ENCODE assay signal across 10 cellular contexts in the genomic region with DNA sequence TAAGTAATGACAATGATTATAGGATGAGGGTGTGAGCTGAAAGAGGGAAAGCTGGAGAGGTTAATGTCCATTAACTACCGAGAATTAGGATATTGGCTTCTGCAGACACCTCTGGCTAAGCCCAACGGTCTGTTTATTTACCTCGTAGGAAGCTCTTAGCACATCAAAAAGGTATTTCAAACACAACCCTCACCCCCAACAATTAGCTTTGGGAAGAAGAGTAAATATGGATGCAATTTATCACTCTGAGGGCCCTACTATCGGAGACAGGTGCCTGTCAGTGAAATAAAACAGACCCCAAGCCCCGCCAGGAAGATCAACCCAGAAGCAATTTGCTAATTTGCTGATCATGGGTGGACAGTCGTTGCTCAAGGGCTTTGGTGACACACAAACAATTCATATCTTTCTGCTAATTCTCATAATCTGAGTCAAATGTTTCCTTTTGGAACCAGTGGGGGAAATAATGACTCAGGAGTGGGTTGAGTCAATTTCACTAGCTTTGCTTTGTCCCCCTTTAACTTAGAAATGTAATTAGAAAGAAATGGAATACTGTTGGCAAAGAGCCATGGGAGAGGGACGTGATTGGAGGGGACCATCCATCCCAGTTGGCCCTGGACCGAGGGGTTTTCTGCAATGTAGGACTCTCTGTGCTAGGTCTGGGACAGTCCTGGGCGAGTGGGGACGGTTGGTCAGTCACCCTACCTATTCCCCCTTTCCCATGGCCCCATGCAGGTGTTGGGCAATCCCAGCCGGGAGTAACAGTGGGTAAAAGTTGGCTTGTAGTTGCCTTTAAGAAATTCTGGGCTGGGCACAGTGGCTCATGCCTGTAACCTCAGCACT.
A peak's percentile ranks its signal among the peaks of the same experiment; 100 is the strongest.
DNase-seq lines count a peak whose midpoint lies in the region; ATAC-seq and TF ChIP-seq lines count a peak whose summit lies in the region.
"Had no signal": no experiment of that assay in that cellular context is flagged by ENCODE, and none has a peak within 500 bp of the region (broad histone marks: within the 10 kb centered on the region; RNA-seq: fewer than 3 reads in every experiment).

No MANE protein-coding gene starts in this region.

- POLR2A ChIA-PET in WTC11 (lab: Charles Lee): no interaction called here

- ATAC-seq in WTC11: peak; percentile 14; the same call in 1 of the 2 replicates
- ATAC-seq in T-helper 17 cell: no peak
- no peak for ATAC-seq in left lung

- no peak for TF ChIP-seq EP300 in ovary (IDR thresholded peaks at IDR 0.05)

- CTCF ChIA-PET in WTC11 (lab: Charles Lee): no interaction called here

- no peak overlapping the region for H3K27ac Mint-ChIP-seq in WTC11
- H3K27ac Mint-ChIP-seq in T-helper 17 cell: no peak overlapping the region
- no peak overlapping the region for H3K27ac Mint-ChIP-seq in progenitor cell of endocrine pancreas

- intact Hi-C loops in left lung (cut with DNase I): no loop called here
- intact Hi-C loops in ovary (cut with DNase I): no loop called here

- H3K27me3 ChIP-seq in liver (ENCODE audit: control insufficient read depth in 4 of 4, insufficient read depth in 4 of 4, low read length in 3 of 4): no peaks in the 10 kb centered on the region
- no peaks in the 10 kb centered on the region for H3K27me3 ChIP-seq in left lung
- no peaks in the 10 kb centered on the region for H3K27me3 ChIP-seq in ovary

- H3K4me3 Mint-ChIP-seq in WTC11 (no peak overlapping the region), T-helper 17 cell (no peak overlapping the region), progenitor cell of endocrine pancreas (ENCODE audit: low read depth) (no peak overlapping the region)

- no peak for TF ChIP-seq POLR2A in ovary (IDR thresholded peaks at IDR 0.05)

- no peaks in the 10 kb centered on the region for H3K9me3 ChIP-seq in liver (ENCODE audit: control insufficient read depth in 4 of 4, low read length in 3 of 4)
- no peaks in the 10 kb centered on the region for H3K9me3 ChIP-seq in T-helper 17 cell (ENCODE audit: control insufficient read depth, low read length, poor library complexity, severe bottlenecking)
- no peaks in the 10 kb centered on the region for H3K9me3 ChIP-seq in left lung
- H3K9me3 ChIP-seq in ovary: no peaks in the 10 kb centered on the region
- H3K9me3 ChIP-seq: HAP-1 had no signal

- H3K4me1 ChIP-seq in liver (ENCODE audit: control insufficient read depth in 4 of 4, insufficient read depth in 4 of 4, low read length in 3 of 4) (peaks cover 0 to 11% (median 4%) of the 10 kb centered on the region in 4 donors), left lung (peaks cover 2 to 4% of the 10 kb centered on the region in 2 donors), ovary (ENCODE audit: insufficient read depth) (peaks cover 4% of the 10 kb centered on the region)

- H3K9me3 Mint-ChIP-seq in WTC11 (peaks cover 13% of the 10 kb centered on the region), progenitor cell of endocrine pancreas (ENCODE audit: low read depth) (no peaks in the 10 kb centered on the region)

- peaks cover 26% of the 10 kb centered on the region for H3K27me3 Mint-ChIP-seq in WTC11 (ENCODE audit: low read depth)
- no peaks in the 10 kb centered on the region for H3K27me3 Mint-ChIP-seq in T-helper 17 cell
- peaks cover 17% of the 10 kb centered on the region for H3K27me3 Mint-ChIP-seq in progenitor cell of endocrine pancreas

- no peak overlapping the region for H3K27ac ChIP-seq in liver (ENCODE audit: low read depth in 1 of 2, low read length in 2 of 2)
- H3K27ac ChIP-seq in left lung: no peak overlapping the region
- no peak overlapping the region for H3K27ac ChIP-seq in ovary

- H3K4me3 ChIP-seq in liver (ENCODE audit: low read depth in 1 of 3, low read length in 3 of 3) (no peak overlapping the region), left lung (no peak overlapping the region), ovary (no peak overlapping the region)
- H3K4me3 ChIP-seq: HAP-1 had no signal

- peak in 1 of 2 donors; percentile 5 for TF ChIP-seq RAD21 in liver (IDR thresholded peaks at IDR 0.05)

- H3K36me3 ChIP-seq in liver (ENCODE audit: control insufficient read depth in 4 of 4, insufficient read depth in 3 of 4, low read depth in 1 of 4, low read length in 3 of 4) (no peaks in the 10 kb centered on the region), left lung (no peaks in the 10 kb centered on the region), ovary (no peaks in the 10 kb centered on the region)
- H3K36me3 ChIP-seq: HAP-1 had no signal

- no peak overlapping the region for H3K9ac ChIP-seq in liver (ENCODE audit: low read depth in 1 of 2, low read length in 2 of 2)

- H3K4me1 Mint-ChIP-seq in WTC11 (peaks cover 43% of the 10 kb centered on the region), T-helper 17 cell (no peaks in the 10 kb centered on the region), progenitor cell of endocrine pancreas (ENCODE audit: low read depth) (peaks cover 27% of the 10 kb centered on the region)

- H3K36me3 Mint-ChIP-seq in WTC11 (no peaks in the 10 kb centered on the region; the same call in 1 of the 2 replicates), T-helper 17 cell (ENCODE audit: low read depth) (no peaks in the 10 kb centered on the region), progenitor cell of endocrine pancreas (ENCODE audit: insufficient read depth) (no peaks in the 10 kb centered on the region)

- TF ChIP-seq CTCF in WTC11 (IDR thresholded peaks at IDR 0.05) (no peak), liver (IDR thresholded peaks at IDR 0.05; ENCODE audit: low read depth, low read length, missing input control) (no peak), left lung (IDR thresholded peaks at IDR 0.05) (no peak), ovary (IDR thresholded peaks at IDR 0.05) (no peak), progenitor cell of endocrine pancreas (IDR thresholded peaks at IDR 0.05; ENCODE audit: unreplicated experiment) (no peak)

- DNase-seq in ELF-1 (ENCODE audit: low read depth, low spot score) (peak; percentile 78), NCI-H1105 treated with DMSO at 0.1 percent for 48 hours (lab: John Stamatoyannopoulos, UW) (peak; percentile 97), WTC11 (ENCODE audit: low spot score) (no peak), T-helper 17 cell (no peak), left lung (no peak), ovary (no peak), progenitor cell of endocrine pancreas (ENCODE audit: low spot score, unreplicated experiment) (no peak)
- DNase-seq: stimulated activated CD4-positive, alpha-beta T cell treated with anti-CD3 and anti-CD28 coated beads, Interleukin-2, amount 100 ng/mL, for 48 hours had no signal

- WGBS in liver: 30% methylated on average over 11 of the region's 11 CpGs
- 54 to 60% (median 57%) methylated on average over 11 of the region's 11 CpGs for WGBS in ovary, 3 donors

TF ChIP-seq in WTC11, 78 proteins besides CTCF, POLR2A, EP300 and RAD21:
- TF ChIP-seq CREB1 (CRISPR knock-in tag; IDR thresholded peaks at IDR 0.05): no peak
- no peak for TF ChIP-seq ELF4 (CRISPR knock-in tag; IDR thresholded peaks at IDR 0.05; ENCODE audit: low read depth)
- no peak for TF ChIP-seq FOXK1 (CRISPR knock-in tag; IDR thresholded peaks at IDR 0.05)
- no peak for TF ChIP-seq CBFB (CRISPR knock-in tag; IDR thresholded peaks at IDR 0.05; ENCODE audit: low read depth)
- TF ChIP-seq, protein P1, sequence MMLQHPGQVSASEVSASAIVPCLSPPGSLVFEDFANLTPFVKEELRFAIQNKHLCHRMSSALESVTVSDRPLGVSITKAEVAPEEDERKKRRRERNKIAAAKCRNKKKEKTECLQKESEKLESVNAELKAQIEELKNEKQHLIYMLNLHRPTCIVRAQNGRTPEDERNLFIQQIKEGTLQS (CRISPR knock-in tag; conservative IDR thresholded peaks at IDR 0.05): no peak
- TF ChIP-seq ZNF138 (CRISPR knock-in tag; conservative IDR thresholded peaks at IDR 0.05): no peak
- no peak for TF ChIP-seq FOXP1 (CRISPR knock-in tag; IDR thresholded peaks at IDR 0.05; ENCODE audit: borderline replicate concordance)
- TF ChIP-seq ZNF232 (CRISPR knock-in tag; IDR thresholded peaks at IDR 0.05): no peak
- TF ChIP-seq NFE2L1 (CRISPR knock-in tag; IDR thresholded peaks at IDR 0.05): no peak
- TF ChIP-seq SP1 (CRISPR knock-in tag; conservative IDR thresholded peaks at IDR 0.05): no peak
- no peak for TF ChIP-seq ZNF317 (CRISPR knock-in tag; IDR thresholded peaks at IDR 0.05; ENCODE audit: borderline replicate concordance, low read depth)
- no peak for TF ChIP-seq FOXJ3 (CRISPR knock-in tag; IDR thresholded peaks at IDR 0.05; ENCODE audit: borderline replicate concordance)

TF ChIP-seq in liver, 16 proteins besides CTCF, POLR2A, EP300 and RAD21 (continues in another document):
- no peak for TF ChIP-seq EGR1 (IDR thresholded peaks at IDR 0.05; ENCODE audit: low read depth in 2 of 2)
- TF ChIP-seq, protein P2, sequence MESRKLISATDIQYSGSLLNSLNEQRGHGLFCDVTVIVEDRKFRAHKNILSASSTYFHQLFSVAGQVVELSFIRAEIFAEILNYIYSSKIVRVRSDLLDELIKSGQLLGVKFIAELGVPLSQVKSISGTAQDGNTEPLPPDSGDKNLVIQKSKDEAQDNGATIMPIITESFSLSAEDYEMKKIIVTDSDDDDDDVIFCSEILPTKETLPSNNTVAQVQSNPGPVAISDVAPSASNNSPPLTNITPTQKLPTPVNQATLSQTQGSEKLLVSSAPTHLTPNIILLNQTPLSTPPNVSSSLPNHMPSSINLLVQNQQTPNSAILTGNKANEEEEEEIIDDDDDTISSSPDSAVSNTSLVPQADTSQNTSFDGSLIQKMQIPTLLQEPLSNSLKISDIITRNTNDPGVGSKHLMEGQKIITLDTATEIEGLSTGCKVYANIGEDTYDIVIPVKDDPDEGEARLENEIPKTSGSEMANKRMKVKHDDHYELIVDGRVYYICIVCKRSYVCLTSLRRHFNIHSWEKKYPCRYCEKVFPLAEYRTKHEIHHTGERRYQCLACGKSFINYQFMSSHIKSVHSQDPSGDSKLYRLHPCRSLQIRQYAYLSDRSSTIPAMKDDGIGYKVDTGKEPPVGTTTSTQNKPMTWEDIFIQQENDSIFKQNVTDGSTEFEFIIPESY (IDR thresholded peaks at IDR 0.05): no peak
- TF ChIP-seq FOXA2 (IDR thresholded peaks at IDR 0.05): peak; percentile 18

Comparison
In these comparisons a context has a peak if more than half of its experiments do, and no peak if none do; other contexts are left out.
1. DNase-seq: peak in ELF-1 (single experiment) and NCI-H1105 treated with DMSO at 0.1 percent for 48 hours (single experiment); none in WTC11 (single experiment), T-helper 17 cell (0 of 3), left lung (0 of 2), ovary (0 of 5) and progenitor cell of endocrine pancreas (single experiment).